Comparison of ENCODE assay signal across 8 cellular contexts in genomic region chr14:64764641-64765520, GRCh38.
DNase-seq lines count a peak whose midpoint lies in the region; ATAC-seq, FAIRE-seq and TF ChIP-seq lines count a peak whose summit lies in the region.

No MANE protein-coding gene starts in this region.

- TF ChIP-seq POLR2A in H1 (IDR thresholded peaks at IDR 0.05; ENCODE audit: control extremely low read depth in 1 of 2, low read depth in 2 of 2, low read length in 2 of 2): no peak

- peak; percentile 82 to 84 for TF ChIP-seq RAD21 in H1 (IDR thresholded peaks at IDR 0.05 in 1 of 2, conservative IDR thresholded peaks at IDR 0.05 in 1 of 2; ENCODE audit: low read depth in 2 of 2, low read length in 2 of 2)

- peak; percentile 51 for ATAC-seq in HG03066 (IDR thresholded peaks at IDR 0.05; ENCODE audit: low read depth, unreplicated experiment)
- ATAC-seq in GM19455 (IDR thresholded peaks at IDR 0.05; ENCODE audit: unreplicated experiment): no peak

- H3K9ac ChIP-seq in H1 (replicated peaks in 1 of 4; ENCODE audit: extremely low read depth in 1 of 4, low read depth in 3 of 4, low read length in 3 of 4): 0 out of 7 replicates have a peak overlapping the region, but pooled peaks of 1 of the 4 experiments have one; percentile 3

- H2BK15ac ChIP-seq in H1 (ENCODE audit: low read length): peak overlapping the region; percentile 0; the same call in 1 of the 2 replicates

- H3K56ac ChIP-seq in H1 (replicated peaks; ENCODE audit: insufficient read length, low read depth, low read length): no peak overlapping the region

- H4K91ac ChIP-seq in H1 (replicated peaks; ENCODE audit: insufficient read length, low read length): peak overlapping the region; percentile 86

- no peak overlapping the region for H3K23ac ChIP-seq in H1 (ENCODE audit: insufficient read length)

- H2AFZ ChIP-seq in H1 (ENCODE audit: low read length): peak overlapping the region; percentile 21; the same call in 1 of the 2 replicates

- TF ChIP-seq EP300 in H1 (IDR thresholded peaks at IDR 0.05; ENCODE audit: borderline replicate concordance in 1 of 2, low read depth in 2 of 2, low read length in 2 of 2): no peak

- peak overlapping the region; percentile 75; the same call in 1 of the 2 replicates for H2BK12ac ChIP-seq in H1 (ENCODE audit: low read depth, low read length)

- TF ChIP-seq CTCF in H1 (IDR thresholded peaks at IDR 0.05; ENCODE audit: control extremely low read depth in 1 of 3, insufficient read depth in 1 of 3, low read depth in 1 of 3, low read length in 3 of 3): peak in 2 of 3 experiments; percentile 89 to 90; a peak in 3 of 4 replicates

- 50% methylated on average over 21 of the region's 29 CpGs; no CpG with 5 or more reads in 1 of the 2 experiments for WGBS in H1 (ENCODE audit: extremely low coverage in 1 of 2, insufficient coverage in 1 of 2, insufficient read length in 1 of 2, insufficient replicate concordance in 2 of 2, low coverage in 1 of 2, low lambda C conversion rate in 2 of 2, missing lambda C conversion rate in 1 of 2), 2 experiments

- no peak overlapping the region for H3K27ac ChIP-seq in H1 (ENCODE audit: low read depth, low read length)

- H3K27me3 ChIP-seq in H1 (replicated peaks in 1 of 4; ENCODE audit: control insufficient read depth in 3 of 4, extremely low read depth in 1 of 4, insufficient read depth in 3 of 4, low read length in 3 of 4): peaks cover 0 to 2% (median 0%) of the 10 kb centered on the region in 4 experiments; a peak in 3 of 7 replicates

- peak overlapping the region in 2 of 4 experiments; percentile 2 to 27; a peak in 2 of 8 replicates for H3K4me3 ChIP-seq in H1 (ENCODE audit: extremely low read depth in 1 of 4, insufficient read depth in 2 of 4, low read depth in 3 of 4, low read length in 4 of 4)

- H3K23me2 ChIP-seq in H1 (ENCODE audit: low read depth, low read length): peaks cover 6% of the 10 kb centered on the region; the same call in 1 of the 2 replicates

- no peak for FAIRE-seq in H1 (lab: Jason Lieb, UNC)

- H3K79me2 ChIP-seq in H1 (ENCODE audit: control insufficient read depth in 1 of 2, insufficient read depth in 2 of 2, low read length in 2 of 2): no peaks in the 10 kb centered on the region

- no peak overlapping the region for H4K5ac ChIP-seq in H1 (ENCODE audit: insufficient read length, low read depth, low read length)

- H2BK20ac ChIP-seq in H1 (ENCODE audit: low read length): no peak overlapping the region

- H3K4ac ChIP-seq in H1 (replicated peaks; ENCODE audit: insufficient read length, low read depth, low read length): no peak overlapping the region

- peak; percentile 29 for DNase-seq in DMS79 (lab: John Stamatoyannopoulos, UW)
- DNase-seq in NCI-H82 treated with DMSO at 0.1 percent for 48 hours (lab: John Stamatoyannopoulos, UW; ENCODE audit: unreplicated experiment): peak; percentile 49
- peak; percentile 85 for DNase-seq in activated CD8-positive, alpha-beta memory T cell treated with anti-CD3 and anti-CD28 coated beads for 24 hours
- peak; percentile 61 to 86 for DNase-seq in H1 (ENCODE audit: low read depth in 1 of 2, low spot score in 2 of 2)
- DNase-seq in mesenteric fat pad (ENCODE audit: low spot score): peak; percentile 93
- DNase-seq in stimulated activated CD8-positive, alpha-beta memory T cell treated with anti-CD3 and anti-CD28 coated beads, Interleukin-15, amount 100 ng/mL, for 1 hour (ENCODE audit: low read depth): peak; percentile 27

- H3K4me2 ChIP-seq in H1 (ENCODE audit: insufficient read depth in 1 of 2, low read depth in 2 of 2, low read length in 2 of 2): peak overlapping the region; percentile 0 to 56; a peak in 3 of 4 replicates

- H2BK5ac ChIP-seq in H1 (ENCODE audit: low read depth, low read length): no peak overlapping the region

- no peak overlapping the region for H3K18ac ChIP-seq in H1 (ENCODE audit: extremely low read depth, low read length)

- peaks cover 4 to 34% (median 24%) of the 10 kb centered on the region in 4 experiments for H3K4me1 ChIP-seq in H1 (replicated peaks in 1 of 4; ENCODE audit: control insufficient read depth in 3 of 4, insufficient read depth in 4 of 4, low read length in 3 of 4)

- no peaks in the 10 kb centered on the region for H3K9me3 ChIP-seq in H1 (ENCODE audit: insufficient read depth in 2 of 2, low read depth in 1 of 2, low read length in 1 of 2)

- H3K36me3 ChIP-seq in H1 (ENCODE audit: control insufficient read depth in 2 of 4, insufficient read depth in 4 of 4, low read length in 3 of 4): no peaks in the 10 kb centered on the region

- H4K8ac ChIP-seq in H1 (ENCODE audit: extremely low read depth, insufficient read depth, low read length): no peak overlapping the region; the same call in 1 of the 2 replicates

- H2AK5ac ChIP-seq in H1 (ENCODE audit: low read depth, low read length): no peak overlapping the region

- peaks cover 0 to 6% of the 10 kb centered on the region in 2 experiments for H4K20me1 ChIP-seq in H1 (replicated peaks in 1 of 2; ENCODE audit: control insufficient read depth in 1 of 2, insufficient read depth in 2 of 2, low read length in 2 of 2)

- POLR2A ChIA-PET in H1 (lab: Charles Lee; ENCODE audit: partially characterized antibody): interaction anchor here (0.9 to 1.3 kb wide), 4 partner anchors 10 to 254 kb away, joined by 3 to 5 read pairs (median 3); no protein-coding TSS in a partner anchor

- H2BK120ac ChIP-seq in H1 (replicated peaks; ENCODE audit: low read depth, low read length): no peak overlapping the region

- H3K14ac ChIP-seq in H1 (ENCODE audit: insufficient read length): no peak overlapping the region

- CTCF ChIA-PET in H1 (lab: Charles Lee; ENCODE audit: partially characterized antibody): interaction anchor here (0.5 to 3.4 kb wide), 53 partner anchors 9 to 270 kb away, joined by 3 to 57 read pairs (median 4); partner anchors contain the start of gene HSPA2

- no peaks in the 10 kb centered on the region for H3K79me1 ChIP-seq in H1 (ENCODE audit: low read depth, low read length)

TF ChIP-seq in H1, 55 proteins besides CTCF, POLR2A, EP300 and RAD21:
- TF ChIP-seq KDM4A (IDR thresholded peaks at IDR 0.05; ENCODE audit: low read depth, low read length, severe bottlenecking) (peak; percentile 27), NANOG (IDR thresholded peaks at IDR 0.05; ENCODE audit: insufficient read depth, low read depth, low read length, poor library complexity, severe bottlenecking) (no peak), NRF1 (IDR thresholded peaks at IDR 0.05; ENCODE audit: low read depth, low read length) (no peak), SP2 (IDR thresholded peaks at IDR 0.05; ENCODE audit: low read length) (no peak), GABPA (IDR thresholded peaks at IDR 0.05; ENCODE audit: borderline replicate concordance, insufficient read depth, low read length) (peak; percentile 51; the same call in 1 of the 2 replicates), EGR1 (IDR thresholded peaks at IDR 0.05; ENCODE audit: borderline replicate concordance, low read depth, low read length) (no peak), E2F6 (IDR thresholded peaks at IDR 0.05) (peak; percentile 43; the same call in 1 of the 2 replicates), TAF7 (optimal IDR thresholded peaks at IDR 0.05; ENCODE audit: borderline replicate concordance, low read depth, low read length) (no peak), ZNF274 (IDR thresholded peaks at IDR 0.05; ENCODE audit: borderline replicate concordance, extremely low read depth, low read length) (no peak), TCF12 (IDR thresholded peaks at IDR 0.05; ENCODE audit: low read depth, low read length) (no peak)
- TF ChIP-seq, protein P1, sequence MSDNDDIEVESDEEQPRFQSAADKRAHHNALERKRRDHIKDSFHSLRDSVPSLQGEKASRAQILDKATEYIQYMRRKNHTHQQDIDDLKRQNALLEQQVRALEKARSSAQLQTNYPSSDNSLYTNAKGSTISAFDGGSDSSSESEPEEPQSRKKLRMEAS (IDR thresholded peaks at IDR 0.05): peak; percentile 35; the same call in 1 of the 2 replicates

Comparison
In these comparisons a context has a peak if more than half of its experiments do, and no peak if none do; other contexts are left out.
1. DNase-seq: peak in every context shown above with its lines; median percentile 93 in mesenteric fat pad; 85 in activated CD8-positive, alpha-beta memory T cell treated with anti-CD3 and anti-CD28 coated beads for 24 hours; 74 in H1; 49 in NCI-H82 treated with DMSO at 0.1 percent for 48 hours; 29 in DMS79; 27 in stimulated activated CD8-positive, alpha-beta memory T cell treated with anti-CD3 and anti-CD28 coated beads, Interleukin-15, amount 100 ng/mL, for 1 hour.